8 cellular contexts compared by ENCODE assay signal in genomic region chr17:30477083-30477757, GRCh38. TPM values are rescaled to one million over a fixed set of nuclear protein-coding genes. Genes with fewer than 3 reads are reported as not detected.
A peak's percentile ranks its signal among the peaks of the same experiment; 100 is the strongest.
DNase-seq lines count a peak whose midpoint lies in the region; ATAC-seq, FAIRE-seq and TF ChIP-seq lines count a peak whose summit lies in the region.

GOSR1 (plus strand) TSS chr17:30477408; CDS start chr17:30477434, 26 bp downstream.

- peak within 1 kb of the TSS; percentile 29 for H2BK12ac ChIP-seq in H1 (ENCODE audit: low read depth, low read length)

- H3K4ac ChIP-seq in H1 (replicated peaks; ENCODE audit: insufficient read length, low read depth, low read length): no peak within 1 kb of the TSS

- peak within 1 kb of the TSS; percentile 97 for H3K27ac Mint-ChIP-seq in Caco-2 (ENCODE audit: unreplicated experiment)
- H3K27ac Mint-ChIP-seq in memory B cell: peak within 1 kb of the TSS; percentile 99

- no peak within 1 kb of the TSS for H2BK120ac ChIP-seq in H1 (replicated peaks; ENCODE audit: low read depth, low read length)

- H3K4me1 Mint-ChIP-seq in Caco-2 (ENCODE audit: low read depth, unreplicated experiment): peaks cover 13% of the 10 kb centered on the region
- peaks cover 18% of the 10 kb centered on the region for H3K4me1 Mint-ChIP-seq in memory B cell

- H3K23me2 ChIP-seq in H1 (ENCODE audit: low read depth, low read length): peaks cover 3% of the 10 kb centered on the region; the same call in 1 of the 2 replicates

- peak within 1 kb of the TSS; percentile 73 for H3K18ac ChIP-seq in H1 (ENCODE audit: extremely low read depth, low read length)

- H3K27me3 Mint-ChIP-seq in Caco-2 (ENCODE audit: insufficient read depth, unreplicated experiment): no peaks in the 10 kb centered on the region
- no peaks in the 10 kb centered on the region for H3K27me3 Mint-ChIP-seq in memory B cell

- H3K27ac ChIP-seq in H1 (ENCODE audit: low read depth, low read length): peak within 1 kb of the TSS; percentile 92

- TF ChIP-seq RAD21 in H1 (IDR thresholded peaks at IDR 0.05 in 1 of 2, conservative IDR thresholded peaks at IDR 0.05 in 1 of 2; ENCODE audit: low read depth in 2 of 2, low read length in 2 of 2): peak; percentile 65 to 67

- no peaks in the 10 kb centered on the region; the same call in 1 of the 2 replicates for H3K4me1 ChIP-seq in Caco-2
- H3K4me1 ChIP-seq in H1 (replicated peaks in 1 of 4; ENCODE audit: control insufficient read depth in 3 of 4, insufficient read depth in 4 of 4, low read length in 3 of 4): peaks cover 0 to 3% (median 0%) of the 10 kb centered on the region in 4 experiments; a peak in 1 of 7 replicates

- H3K9ac ChIP-seq in H1 (replicated peaks in 1 of 4; ENCODE audit: extremely low read depth in 1 of 4, low read depth in 3 of 4, low read length in 3 of 4): peak within 1 kb of the TSS; percentile 70 to 95 (median 94)

- no peak within 1 kb of the TSS for H3K14ac ChIP-seq in H1 (ENCODE audit: insufficient read length)

- peaks cover 3 to 17% of the 10 kb centered on the region in 2 experiments; a peak in 3 of 4 replicates for H3K79me2 ChIP-seq in H1 (ENCODE audit: control insufficient read depth in 1 of 2, insufficient read depth in 2 of 2, low read length in 2 of 2)

- DNase-seq in Caco-2 (peak; percentile 94 to 95), GM20000 (ENCODE audit: low spot score) (peak; percentile 89), HT1080 (ENCODE audit: low read depth) (peak; percentile 88), NOMO-1 treated with dmso at 0.1 percent for 144 hours (lab: John Stamatoyannopoulos, UW; ENCODE audit: unreplicated experiment) (peak; percentile 91), H1 (ENCODE audit: low read depth in 1 of 2, low spot score in 2 of 2) (peak; percentile 86 to 92), memory B cell (ENCODE audit: low spot score in 2 of 2) (peak; percentile 84 to 89)
- DNase-seq in activated CD8-positive, alpha-beta memory T cell treated with anti-CD3 and anti-CD28 coated beads for 48 hours (ENCODE audit: low read depth in 2 of 3, low spot score in 2 of 3): peak; percentile 71 to 79 (median 76)
- DNase-seq in stimulated activated CD8-positive, alpha-beta memory T cell treated with anti-CD3 and anti-CD28 coated beads, Interleukin-12 subunit alpha, Interleukin-12 subunit beta, amount 100 ng/mL, for 24 hours (ENCODE audit: extremely low read depth): peak; percentile 79

- H2AFZ ChIP-seq in H1 (ENCODE audit: low read length): peak within 1 kb of the TSS; percentile 95

- POLR2A ChIA-PET in Caco-2 (lab: Charles Lee) (interaction anchor here (0.6 to 2.2 kb wide), 2 partner anchors 123 to 1183 kb away, joined by 3 to 8 read pairs; no protein-coding TSS in a partner anchor), H1 (lab: Charles Lee; ENCODE audit: partially characterized antibody) (interaction anchor here (0.8 to 1.5 kb wide), 12 partner anchors 8 to 224 kb away, joined by 3 to 9 read pairs (median 3); partner anchors contain the start of gene BLMH)

- no peak within 1 kb of the TSS for H2AK5ac ChIP-seq in H1 (ENCODE audit: low read depth, low read length)

- no peak for TF ChIP-seq EP300 in H1 (IDR thresholded peaks at IDR 0.05; ENCODE audit: borderline replicate concordance in 1 of 2, low read depth in 2 of 2, low read length in 2 of 2)

- H3K36me3 Mint-ChIP-seq in Caco-2 (ENCODE audit: insufficient read depth, unreplicated experiment): peaks cover 40% of the 10 kb centered on the region
- peaks cover 7% of the 10 kb centered on the region for H3K36me3 Mint-ChIP-seq in memory B cell

- H3K9me3 ChIP-seq in Caco-2: no peaks in the 10 kb centered on the region
- H3K9me3 ChIP-seq in H1 (ENCODE audit: insufficient read depth in 2 of 2, low read depth in 1 of 2, low read length in 1 of 2): no peaks in the 10 kb centered on the region

- 2% methylated on average over 34 of the region's 36 CpGs; no CpG with 5 or more reads in 1 of the 2 experiments for WGBS in H1 (ENCODE audit: extremely low coverage in 1 of 2, insufficient coverage in 1 of 2, insufficient read length in 1 of 2, insufficient replicate concordance in 2 of 2, low coverage in 1 of 2, low lambda C conversion rate in 2 of 2, missing lambda C conversion rate in 1 of 2), 2 experiments

- H3K4me3 Mint-ChIP-seq in Caco-2 (ENCODE audit: unreplicated experiment) (peak within 1 kb of the TSS; percentile 91), memory B cell (peak within 1 kb of the TSS; percentile 93)

- no peak within 1 kb of the TSS for H2BK15ac ChIP-seq in H1 (ENCODE audit: low read length)

- no peaks in the 10 kb centered on the region for H4K20me1 ChIP-seq in H1 (replicated peaks in 1 of 2; ENCODE audit: control insufficient read depth in 1 of 2, insufficient read depth in 2 of 2, low read length in 2 of 2)

- H3K9me3 Mint-ChIP-seq in Caco-2 (ENCODE audit: unreplicated experiment) (no peaks in the 10 kb centered on the region), memory B cell (no peaks in the 10 kb centered on the region)

- peak; percentile 94 for FAIRE-seq in H1 (lab: Jason Lieb, UNC)

- H4K91ac ChIP-seq in H1 (replicated peaks; ENCODE audit: insufficient read length, low read length): peak within 1 kb of the TSS; percentile 67

- H3K4me3 ChIP-seq in Caco-2 (ENCODE audit: low read depth, low read length) (peak within 1 kb of the TSS; percentile 96), H1 (ENCODE audit: extremely low read depth in 1 of 4, insufficient read depth in 2 of 4, low read depth in 3 of 4, low read length in 4 of 4) (peak within 1 kb of the TSS; percentile 66 to 90 (median 86))

- peak within 1 kb of the TSS; percentile 81 for H4K5ac ChIP-seq in H1 (ENCODE audit: insufficient read length, low read depth, low read length)

- H2BK20ac ChIP-seq in H1 (ENCODE audit: low read length): no peak within 1 kb of the TSS

- peak; percentile 91 to 97 for TF ChIP-seq POLR2A in H1 (IDR thresholded peaks at IDR 0.05; ENCODE audit: control extremely low read depth in 1 of 2, low read depth in 2 of 2, low read length in 2 of 2)

- no TSS peak for BruUV-seq in Caco-2 (replicated peaks; lab: Mats Ljungman, UMichigan)

- peak within 1 kb of the TSS; percentile 81 for H3K56ac ChIP-seq in H1 (replicated peaks; ENCODE audit: insufficient read length, low read depth, low read length)

- ATAC-seq in memory B cell (ENCODE audit: low read depth): peak; percentile 94

- peak within 1 kb of the TSS; percentile 97; the same call in 1 of the 2 replicates for H4K8ac ChIP-seq in H1 (ENCODE audit: extremely low read depth, insufficient read depth, low read length)

- H3K36me3 ChIP-seq in Caco-2 (ENCODE audit: control insufficient read depth, insufficient read depth, low read length) (no peaks in the 10 kb centered on the region), H1 (ENCODE audit: control insufficient read depth in 2 of 4, insufficient read depth in 4 of 4, low read length in 3 of 4) (peaks cover 0 to 13% (median 5%) of the 10 kb centered on the region in 4 experiments; a peak in 4 of 8 replicates)

- intact Hi-C loops in Caco-2 (cut with micrococcal nuclease; ENCODE audit: unreplicated experiment): loop anchor here (1.0 to 5.0 kb wide), 3 partner anchors 26 to 240 kb away; no protein-coding TSS in a partner anchor

- H3K23ac ChIP-seq in H1 (ENCODE audit: insufficient read length): no peak within 1 kb of the TSS

- H3K27me3 ChIP-seq in Caco-2 (replicated peaks; ENCODE audit: control insufficient read depth, insufficient read depth, low read length) (no peaks in the 10 kb centered on the region), H1 (replicated peaks in 1 of 4; ENCODE audit: control insufficient read depth in 3 of 4, extremely low read depth in 1 of 4, insufficient read depth in 3 of 4, low read length in 3 of 4) (no peaks in the 10 kb centered on the region; a peak in 1 of 7 replicates)

- H3K4me2 ChIP-seq in H1 (ENCODE audit: insufficient read depth in 1 of 2, low read depth in 2 of 2, low read length in 2 of 2): peak within 1 kb of the TSS; percentile 40 to 69

- CTCF ChIA-PET in Caco-2 (lab: Charles Lee): interaction anchor here (0.6 to 1.4 kb wide), 12 partner anchors 12 to 373 kb away, joined by 3 to 6 read pairs (median 3); no protein-coding TSS in a partner anchor
- CTCF ChIA-PET in H1 (lab: Charles Lee; ENCODE audit: partially characterized antibody): interaction anchor here (0.6 to 2.7 kb wide), 18 partner anchors 9 to 242 kb away, joined by 3 to 15 read pairs (median 4); no protein-coding TSS in a partner anchor

- H3K79me1 ChIP-seq in H1 (ENCODE audit: low read depth, low read length): no peaks in the 10 kb centered on the region

- TF ChIP-seq CTCF in Caco-2 (IDR thresholded peaks at IDR 0.05; ENCODE audit: insufficient read depth in 1 of 2, low read depth in 1 of 2, low read length in 1 of 2, severe bottlenecking in 1 of 2, unreplicated experiment in 1 of 2): peak; percentile 71 to 85
- TF ChIP-seq CTCF in GM20000 (IDR thresholded peaks at IDR 0.05; ENCODE audit: extremely low read depth, missing control alignments): peak; percentile 61
- TF ChIP-seq CTCF in H1 (IDR thresholded peaks at IDR 0.05; ENCODE audit: control extremely low read depth in 1 of 3, insufficient read depth in 1 of 3, low read depth in 1 of 3, low read length in 3 of 3): peak; percentile 61 to 84 (median 74)

- peak within 1 kb of the TSS; percentile 96 for H2BK5ac ChIP-seq in H1 (ENCODE audit: low read depth, low read length)

TF ChIP-seq in H1, 55 proteins besides CTCF, POLR2A, EP300 and RAD21 (continues in another document):
- TF ChIP-seq FOSL1 (IDR thresholded peaks at IDR 0.05; ENCODE audit: insufficient read depth, low read depth, low read length) (no peak), CTBP2 (IDR thresholded peaks at IDR 0.05; ENCODE audit: borderline replicate concordance, insufficient read depth, insufficient read length, low read length) (no peak), ATF3 (IDR thresholded peaks at IDR 0.05; ENCODE audit: insufficient read depth, low read depth, low read length) (no peak), CEBPB (IDR thresholded peaks at IDR 0.05; ENCODE audit: low read depth, low read length) (no peak)

RNA-seq across cellular contexts. Expression of gene GOSR1, which starts in this region (rescaled TPM):
- total RNA-seq in Caco-2 (2022): 78.3 and 86.5 TPM in 2 replicates
- total RNA-seq in HT1080 (2014; rRNA removed; shearing (Covaris generic)): 20.8 and 27.4 TPM in 2 replicates
- 28.4 and 28.5 TPM in 2 replicates for polyA plus RNA-seq in HT1080 (2015; cell fraction: cytosol; rRNA removed)
- 25.0 and 33.3 TPM in 2 replicates for polyA plus RNA-seq in HT1080 (2015; cell fraction: nucleus; rRNA removed)
- total RNA-seq in H1 (2021; fragmentation: NEBNext Ultra II Directional; extraction: Animal tissue kit (Norgen Biotek cat#: 25700)): 38.0 and 43.3 TPM in 2 replicates
- 7.4 and 9.2 TPM in 2 replicates for polyA plus RNA-seq in H1 (2011; rRNA removed)
- polyA plus RNA-seq in H1 (2011; cell fraction: cytosol; rRNA removed): 13.8 TPM
- polyA plus RNA-seq in H1 (2011; cell fraction: nucleus; rRNA removed): 6.8 TPM
- polyA plus RNA-seq in H1 (2012, experiment 1 of 2): 26.1 to 37.0 TPM (median 30.5 TPM) in 4 replicates
- 8.1 TPM for polyA plus RNA-seq in H1 (2012, experiment 2 of 2)
- polyA plus RNA-seq in H1 (2013, experiment 1 of 2): 23.2 TPM
- 23.0 TPM for polyA plus RNA-seq in H1 (2013, experiment 2 of 2)
- 27.6 and 35.8 TPM in 2 replicates for polyA minus RNA-seq in H1 (2011; rRNA and poly(A)+ RNA removed)
- 14.2 TPM for polyA minus RNA-seq in H1 (2011; cell fraction: cytosol; rRNA and poly(A)+ RNA removed)
- 33.2 TPM for polyA minus RNA-seq in H1 (2011; cell fraction: nucleus; rRNA and poly(A)+ RNA removed)

Comparison
In these comparisons a context has a peak if more than half of its experiments do, and no peak if none do; other contexts are left out.
1. Peak in every context shown above with its lines: DNase-seq, ATAC-seq, H3K4me3 ChIP-seq and H3K27ac ChIP-seq.